9 cellular contexts compared by ENCODE assay signal in genomic region chr1:226660410-226661182, GRCh38.
DNase-seq lines count a peak whose midpoint lies in the region; ATAC-seq and TF ChIP-seq lines count a peak whose summit lies in the region.
"Had no signal": no experiment of that assay in that cellular context is flagged by ENCODE, and none has a peak within 500 bp of the region (broad histone marks: within the 10 kb centered on the region; RNA-seq: fewer than 3 reads in every experiment).

No MANE protein-coding gene starts in this region.

- H3K36me3 Mint-ChIP-seq in H9 (ENCODE audit: insufficient read depth in 1 of 3, low read depth in 3 of 3), result no peaks in the 10 kb centered on the region

- TF ChIP-seq CTCF in body of pancreas (IDR thresholded peaks at IDR 0.05) (no peak), vagina (IDR thresholded peaks at IDR 0.05) (no peak), H9 (conservative IDR thresholded peaks at IDR 0.05) (no peak)

- no peak overlapping the region for H2BK12ac ChIP-seq in H9 (ENCODE audit: insufficient read length, low read depth, low read length)

- H2BK15ac ChIP-seq in H9 (ENCODE audit: low read depth, low read length), result no peak overlapping the region

- H3K9me3 ChIP-seq in body of pancreas, result no peaks in the 10 kb centered on the region
- no peaks in the 10 kb centered on the region for H3K9me3 ChIP-seq in vagina
- H3K9me3 ChIP-seq in H9 (ENCODE audit: control insufficient read depth, low read depth, low read length), result no peaks in the 10 kb centered on the region

- no peak overlapping the region for H2AFZ ChIP-seq in H9 (ENCODE audit: low read length)
- H2AFZ ChIP-seq: hepatocyte had no signal

- peaks cover 8% of the 10 kb centered on the region for H3K27me3 Mint-ChIP-seq in H9 (ENCODE audit: low read depth)

- DNase-seq in Right ventricle myocardium inferior (ENCODE audit: missing footprints), result no peak
- DNase-seq in cardiac septum (ENCODE audit: low spot score), result no peak
- DNase-seq in body of pancreas, result no peak
- DNase-seq in midbrain (lab: John Stamatoyannopoulos, UW), result peak; percentile 23
- no peak for DNase-seq in vagina (ENCODE audit: extremely low spot score in 2 of 2)
- DNase-seq in AG20443 (ENCODE audit: low spot score), result no peak
- DNase-seq in H9, result no peak

- H3T11ph ChIP-seq in H9 (ENCODE audit: low read length), result no peak overlapping the region

- H3K4me1 ChIP-seq in body of pancreas (peaks cover 82% of the 10 kb centered on the region), vagina (peaks cover 100% of the 10 kb centered on the region), H9 (ENCODE audit: insufficient read depth, low read length) (peaks cover 2% of the 10 kb centered on the region; the same call in 1 of the 2 replicates)

- H2AK5ac ChIP-seq in H9 (ENCODE audit: insufficient read length, low read length), result no peak overlapping the region

- no peaks in the 10 kb centered on the region for H3K79me2 ChIP-seq in H9 (ENCODE audit: insufficient read depth, low read length)

- ATAC-seq in Right ventricle myocardium inferior (peak; percentile 26), body of pancreas (no peak), GM21737 (IDR thresholded peaks at IDR 0.05; ENCODE audit: unreplicated experiment) (no peak)

- no peaks in the 10 kb centered on the region for H3K23me2 ChIP-seq in H9 (ENCODE audit: insufficient read length, low read depth, low read length, poor library complexity, severe bottlenecking)

- no peak overlapping the region; a peak in 1 of 7 replicates for H3K27ac Mint-ChIP-seq in H9

- TF ChIP-seq POLR2A in body of pancreas (IDR thresholded peaks at IDR 0.05), result no peak
- peak in 1 of 2 donors; percentile 6 for TF ChIP-seq POLR2A in vagina (IDR thresholded peaks at IDR 0.05)

- H3K18ac ChIP-seq in H9 (ENCODE audit: insufficient read length, low read depth, low read length), result no peak overlapping the region

- no peaks in the 10 kb centered on the region for H3K9me3 Mint-ChIP-seq in H9

- H3K4ac ChIP-seq in H9 (ENCODE audit: low read depth, low read length), result no peak overlapping the region

- H2BK120ac ChIP-seq in H9 (ENCODE audit: low read depth, low read length, poor library complexity, severe bottlenecking), result no peak overlapping the region

- no peak overlapping the region for H3K14ac ChIP-seq in H9 (ENCODE audit: insufficient read depth, low read length)

- no peak overlapping the region for H3K23ac ChIP-seq in H9 (ENCODE audit: insufficient read length, low read depth, low read length)

- H3K36me3 ChIP-seq in body of pancreas (replicated peaks in 1 of 2; ENCODE audit: insufficient read depth in 1 of 2, low read depth in 2 of 2), result no peaks in the 10 kb centered on the region
- H3K36me3 ChIP-seq in vagina, result no peaks in the 10 kb centered on the region

- no peak overlapping the region for H2BK5ac ChIP-seq in H9 (ENCODE audit: insufficient read length, low read length)

- H3K27ac ChIP-seq in body of pancreas (peak overlapping the region; percentile 1 to 51 (median 40)), vagina (peak overlapping the region; percentile 98), H9 (ENCODE audit: insufficient read length, low read depth, low read length) (no peak overlapping the region)

- H4K91ac ChIP-seq in H9 (ENCODE audit: insufficient read length, low read depth, low read length), result no peak overlapping the region

- no peak overlapping the region for H3K56ac ChIP-seq in H9 (ENCODE audit: insufficient read length, low read depth, low read length)

- no peak overlapping the region for H3K9ac ChIP-seq in H9 (ENCODE audit: extremely low read depth, insufficient read length, low read length)

- H2BK20ac ChIP-seq in H9 (ENCODE audit: low read depth, low read length, poor library complexity, severe bottlenecking), result no peak overlapping the region

- peaks cover 55 to 70% of the 10 kb centered on the region in 2 experiments for H3K4me1 Mint-ChIP-seq in H9

- no peak overlapping the region for H4K8ac ChIP-seq in H9 (replicated peaks; ENCODE audit: insufficient read length, low read depth, low read length)

- 76 to 89% methylated on average over 17 of the region's 17 CpGs for WGBS in body of pancreas, 2 donors
- WGBS in H9 (ENCODE audit: extremely low coverage, insufficient read length, low lambda C conversion rate), result no CpG with 5 or more reads among the region's 17 CpGs

- H3K4me2 ChIP-seq in H9 (ENCODE audit: insufficient read depth, insufficient read length, low read length), result no peak overlapping the region
- H3K4me2 ChIP-seq: hepatocyte had no signal

- H3K27me3 ChIP-seq in body of pancreas, result no peaks in the 10 kb centered on the region
- no peaks in the 10 kb centered on the region for H3K27me3 ChIP-seq in vagina
- no peaks in the 10 kb centered on the region for H3K27me3 ChIP-seq in H9 (ENCODE audit: insufficient read depth, low read length)
- H3K27me3 ChIP-seq: hepatocyte had no signal

- H3K4me3 Mint-ChIP-seq in H9, result no peak overlapping the region

- H4K5ac ChIP-seq in H9 (ENCODE audit: insufficient read length, low read depth, low read length), result no peak overlapping the region

- intact Hi-C loops in Right ventricle myocardium inferior (cut with DNase I) (loop anchor here (2.0 to 5.0 kb wide), 2 partner anchors 16 to 77 kb away; partner anchors contain the start of gene ITPKB), cardiac septum (cut with DNase I) (loop anchor here (2.0 to 5.0 kb wide), 2 partner anchors 42 to 77 kb away; partner anchors contain the start of gene ITPKB), body of pancreas (cut with DNase I) (no loop called here), vagina (cut with DNase I) (loop anchor here (5.0 kb wide), 2 partner anchors 42 to 77 kb away; partner anchors contain the start of gene ITPKB)

- H4K20me1 ChIP-seq in H9 (ENCODE audit: control insufficient read depth, insufficient read depth, insufficient read length), result no peaks in the 10 kb centered on the region

- no peaks in the 10 kb centered on the region for H3K79me1 ChIP-seq in H9 (ENCODE audit: insufficient read depth, low read depth, low read length, poor library complexity, severe bottlenecking)

- no peak overlapping the region for H3K4me3 ChIP-seq in body of pancreas
- H3K4me3 ChIP-seq in vagina, result no peak overlapping the region
- H3K4me3 ChIP-seq: hepatocyte had no signal
